20 cellular contexts compared by ENCODE assay signal in the genomic region with DNA sequence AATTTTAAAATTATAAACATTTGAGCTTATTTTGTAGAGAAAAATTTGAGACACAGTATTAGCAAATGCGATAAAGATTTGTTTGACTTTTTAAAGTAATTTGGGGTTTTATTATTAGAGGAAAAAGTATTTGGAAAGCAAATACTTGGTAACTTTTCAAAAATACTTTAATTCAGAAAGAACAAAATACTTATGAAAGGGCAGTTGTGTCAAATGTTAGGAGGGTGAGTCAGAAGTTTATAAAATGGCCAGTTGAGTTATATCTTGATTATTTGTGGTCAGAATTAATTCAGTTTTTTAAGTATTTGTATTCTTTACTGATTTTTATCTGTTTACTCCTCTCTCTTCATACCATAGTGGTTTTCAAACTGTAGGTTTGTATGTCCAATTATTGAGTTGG. TPM values are rescaled to one million over a fixed set of nuclear protein-coding genes. Genes with fewer than 3 reads are reported as not detected.
DNase-seq lines count a peak whose midpoint lies in the region; TF ChIP-seq lines count a peak whose summit lies in the region.
"Had no signal": no experiment of that assay in that cellular context is flagged by ENCODE, and none has a peak within 500 bp of the region (broad histone marks: within the 10 kb centered on the region; RNA-seq: fewer than 3 reads in every experiment).

No MANE protein-coding gene starts in this region.

- H3K27ac ChIP-seq in ascending aorta, result peak overlapping the region; percentile 70 to 78
- H3K27ac ChIP-seq in subcutaneous abdominal adipose tissue (ENCODE audit: low read depth, low read length), result peak overlapping the region; percentile 73

- H3K4me3 Mint-ChIP-seq in activated CD4-positive, alpha-beta T cell treated with anti-CD3 and anti-CD28 coated beads, Interleukin-2, amount 10 ng/mL, durations not matched to agents 24 days and 14 days, result no peak overlapping the region
- H3K4me3 Mint-ChIP-seq: activated B cell treated with CpG ODN at 0.5 μM for 24 hours; activated CD8-positive, alpha-beta memory T cell treated with anti-CD3 and anti-CD28 coated beads, Interleukin-2, amount 10 ng/mL, durations not matched to agents 7 days and 5 days; B cell; central memory CD8-positive, alpha-beta T cell; nephron; stimulated activated effector memory CD8-positive, alpha-beta T cell treated with anti-CD3 and anti-CD28 coated beads, Interleukin-12 subunit alpha, Interleukin-12 subunit beta, amount 100 ng/mL, for 72 hours had no signal

- in situ Hi-C loops in ACHN (cut with HindIII; ENCODE audit: low pct_ligation_motif_present, low pct_unique_long_range_greater_than_20kb, low sequenced_read_pairs), result no loop called here

- H3K27me3 Mint-ChIP-seq in activated CD4-positive, alpha-beta T cell treated with anti-CD3 and anti-CD28 coated beads, Interleukin-2, amount 10 ng/mL, durations not matched to agents 24 days and 14 days, result no peaks in the 10 kb centered on the region
- H3K27me3 Mint-ChIP-seq: activated B cell treated with CpG ODN at 0.5 μM for 24 hours; activated CD8-positive, alpha-beta memory T cell treated with anti-CD3 and anti-CD28 coated beads, Interleukin-2, amount 10 ng/mL, durations not matched to agents 7 days and 5 days; B cell; central memory CD8-positive, alpha-beta T cell had no signal

- no peaks in the 10 kb centered on the region for H3K27me3 ChIP-seq in ascending aorta
- H3K27me3 ChIP-seq in subcutaneous abdominal adipose tissue (ENCODE audit: control insufficient read depth in 5 of 5, insufficient read depth in 4 of 5, low read length in 5 of 5), result no peaks in the 10 kb centered on the region

- H3K4me3 ChIP-seq in ascending aorta (no peak overlapping the region), subcutaneous abdominal adipose tissue (ENCODE audit: low read depth in 1 of 5, low read length in 5 of 5) (no peak overlapping the region)

- H3K36me3 ChIP-seq in ascending aorta, result peaks cover 0 to 19% of the 10 kb centered on the region in 2 donors
- peaks cover 7 to 15% (median 9%) of the 10 kb centered on the region in 5 donors for H3K36me3 ChIP-seq in subcutaneous abdominal adipose tissue (ENCODE audit: control insufficient read depth in 5 of 5, insufficient read depth in 5 of 5, low read length in 5 of 5)

- peaks cover 10 to 30% of the 10 kb centered on the region in 2 donors for H3K4me1 ChIP-seq in ascending aorta
- H3K4me1 ChIP-seq in subcutaneous abdominal adipose tissue (ENCODE audit: control insufficient read depth in 5 of 5, insufficient read depth in 5 of 5, low read length in 5 of 5), result peaks cover 0 to 18% (median 12%) of the 10 kb centered on the region in 5 donors

- H3K9me3 Mint-ChIP-seq in activated CD4-positive, alpha-beta T cell treated with anti-CD3 and anti-CD28 coated beads, Interleukin-2, amount 10 ng/mL, durations not matched to agents 24 days and 14 days, result no peaks in the 10 kb centered on the region
- H3K9me3 Mint-ChIP-seq: activated B cell treated with CpG ODN at 0.5 μM for 24 hours; central memory CD8-positive, alpha-beta T cell; nephron; stimulated activated effector memory CD8-positive, alpha-beta T cell treated with anti-CD3 and anti-CD28 coated beads, Interleukin-12 subunit alpha, Interleukin-12 subunit beta, amount 100 ng/mL, for 72 hours had no signal

- no peak overlapping the region for H3K27ac Mint-ChIP-seq in activated CD4-positive, alpha-beta T cell treated with anti-CD3 and anti-CD28 coated beads, Interleukin-2, amount 10 ng/mL, durations not matched to agents 24 days and 14 days
- H3K27ac Mint-ChIP-seq: activated B cell treated with CpG ODN at 0.5 μM for 24 hours; activated CD8-positive, alpha-beta memory T cell treated with anti-CD3 and anti-CD28 coated beads, Interleukin-2, amount 10 ng/mL, durations not matched to agents 7 days and 5 days; B cell; nephron; stimulated activated effector memory CD8-positive, alpha-beta T cell treated with anti-CD3 and anti-CD28 coated beads, Interleukin-12 subunit alpha, Interleukin-12 subunit beta, amount 100 ng/mL, for 72 hours had no signal

- peak; percentile 34 for DNase-seq in COLO829 (ENCODE audit: low spot score)
- DNase-seq in ascending aorta (ENCODE audit: low spot score in 2 of 2), result no peak
- DNase-seq in fibroblast of peridontal ligament (ENCODE audit: extremely low read depth), result peak; percentile 53
- DNase-seq in ACHN, result no peak
- DNase-seq in NCI-H748 treated with DMSO at 0.1 percent for 48 hours (lab: John Stamatoyannopoulos, UW), result no peak
- DNase-seq in activated CD4-positive, alpha-beta T cell treated with anti-CD3 and anti-CD28 coated beads, Interleukin-2, amount 10 ng/mL, durations not matched to agents 24 days and 14 days, result no peak
- DNase-seq in GDM1 (lab: John Stamatoyannopoulos, UW), result no peak
- DNase-seq: activated B cell treated with CpG ODN at 0.5 μM for 24 hours; activated CD8-positive, alpha-beta memory T cell treated with anti-CD3 and anti-CD28 coated beads, Interleukin-2, amount 10 ng/mL, durations not matched to agents 7 days and 5 days; activated naive CD4-positive, alpha-beta T cell treated with anti-CD3 and anti-CD28 coated beads, Interleukin-2, amount 50 U/mL, for 16 hours; erythroblast; NCI-H1694 treated with DMSO at 0.1 percent for 48 hours; NCI-H524; right cardiac atrium; T-helper 1 cell had no signal

- peaks cover 14% of the 10 kb centered on the region for H3K36me3 Mint-ChIP-seq in activated CD4-positive, alpha-beta T cell treated with anti-CD3 and anti-CD28 coated beads, Interleukin-2, amount 10 ng/mL, durations not matched to agents 24 days and 14 days (ENCODE audit: low read depth)

- H3K9ac ChIP-seq in subcutaneous abdominal adipose tissue (ENCODE audit: low read length in 5 of 5), result peak overlapping the region in 2 of 5 donors; percentile 25 to 48

- intact Hi-C loops in ascending aorta (cut with DNase I), result no loop called here
- intact Hi-C loops in activated CD4-positive, alpha-beta T cell treated with anti-CD3 and anti-CD28 coated beads, Interleukin-2, amount 10 ng/mL, durations not matched to agents 24 days and 14 days (cut with micrococcal nuclease), result no loop called here

- H3K9me3 ChIP-seq in ascending aorta (no peaks in the 10 kb centered on the region), subcutaneous abdominal adipose tissue (ENCODE audit: control insufficient read depth in 5 of 5, low read length in 5 of 5) (no peaks in the 10 kb centered on the region)

- peaks cover 9% of the 10 kb centered on the region for H3K4me1 Mint-ChIP-seq in activated CD4-positive, alpha-beta T cell treated with anti-CD3 and anti-CD28 coated beads, Interleukin-2, amount 10 ng/mL, durations not matched to agents 24 days and 14 days
- H3K4me1 Mint-ChIP-seq: central memory CD8-positive, alpha-beta T cell had no signal

- TF ChIP-seq CTCF in ascending aorta (IDR thresholded peaks at IDR 0.05), result no peak

RNA-seq across cellular contexts. Expression of a gene that starts 12.1 kb away (rescaled TPM):
- 4.6 TPM for total RNA-seq in ascending aorta
- 15.7 and 18.1 TPM in 2 replicates for total RNA-seq in activated CD4-positive, alpha-beta T cell treated with anti-CD3 and anti-CD28 coated beads, Interleukin-2, amount 10 ng/mL, durations not matched to agents 24 days and 14 days

RNA-seq across cellular contexts. Expression of a gene that starts 23.5 kb away (rescaled TPM):
- 16.9 TPM for total RNA-seq in ascending aorta
- total RNA-seq in activated CD4-positive, alpha-beta T cell treated with anti-CD3 and anti-CD28 coated beads, Interleukin-2, amount 10 ng/mL, durations not matched to agents 24 days and 14 days, result 167 and 179 TPM in 2 replicates

RNA-seq across cellular contexts. Expression of a gene that starts 55.6 kb away (rescaled TPM):
- 25.1 TPM for total RNA-seq in ascending aorta
- 186 and 187 TPM in 2 replicates for total RNA-seq in activated CD4-positive, alpha-beta T cell treated with anti-CD3 and anti-CD28 coated beads, Interleukin-2, amount 10 ng/mL, durations not matched to agents 24 days and 14 days

Comparison
In these comparisons a context has a peak if more than half of its experiments do, and no peak if none do; other contexts are left out.
1. DNase-seq: peak in COLO829 (single experiment) and fibroblast of peridontal ligament (single experiment); none in ascending aorta (0 of 2), ACHN (single experiment), NCI-H748 treated with DMSO at 0.1 percent for 48 hours (single experiment), activated CD4-positive, alpha-beta T cell treated with anti-CD3 and anti-CD28 coated beads, Interleukin-2, amount 10 ng/mL, durations not matched to agents 24 days and 14 days (single experiment) and GDM1 (single experiment).